In genomic region chr10:133020193-133020817, GRCh38 we compare ENCODE assay signal across 29 cellular contexts.
"Had no signal": no experiment of that assay in that cellular context is flagged by ENCODE, and none has a peak within 500 bp of the region (broad histone marks: within the 10 kb centered on the region; RNA-seq: fewer than 3 reads in every experiment).

No MANE protein-coding gene starts in this region.

- H3K4me1 Mint-ChIP-seq: activated CD4-positive, alpha-beta memory T cell treated with anti-CD3 and anti-CD28 coated beads, Interleukin-2, amount 10 ng/mL, durations not matched to agents 7 days and 5 days; activated CD4-positive, alpha-beta T cell treated with anti-CD3 and anti-CD28 coated beads, Interleukin-2, amount 10 ng/mL, durations not matched to agents 7 days and 5 days; activated naive CD4-positive, alpha-beta T cell treated with anti-CD3 and anti-CD28 coated beads, Interleukin-2, amount 10 ng/mL, durations not matched to agents 7 days and 5 days had no signal

- H3K36me3 ChIP-seq: ascending aorta, breast epithelium, cardiac muscle cell, colonic mucosa had no signal

- DNase-seq: activated CD4-positive, alpha-beta memory T cell treated with anti-CD3 and anti-CD28 coated beads, Interleukin-2, amount 10 ng/mL, durations not matched to agents 7 days and 5 days; activated CD4-positive, alpha-beta T cell treated with anti-CD3 and anti-CD28 coated beads for 1 hour; activated CD4-positive, alpha-beta T cell treated with anti-CD3 and anti-CD28 coated beads for 4 hours; activated CD4-positive, alpha-beta T cell treated with anti-CD3 and anti-CD28 coated beads, Interleukin-2, amount 10 ng/mL, durations not matched to agents 7 days and 5 days; activated CD4-positive, alpha-beta T cell treated with anti-CD3 and anti-CD28 coated beads, Interleukin-2, amount 50 U/mL, for 4 hours; activated CD8-positive, alpha-beta memory T cell treated with anti-CD3 and anti-CD28 coated beads, Interleukin-2, amount 50 U/mL, for 48 hours; activated gamma-delta T cell; activated naive CD4-positive, alpha-beta T cell; activated naive CD4-positive, alpha-beta T cell treated with anti-CD3 and anti-CD28 coated beads, Interleukin-2, amount 10 ng/mL, durations not matched to agents 7 days and 5 days; activated naive CD8-positive, alpha-beta T cell treated with anti-CD3 and anti-CD28 coated beads, Interleukin-2, amount 10 ng/mL, durations not matched to agents 7 days and 5 days; activated T-cell treated with anti-CD3 and anti-CD28 coated beads for 4 hours; activated T-cell treated with anti-CD3 and anti-CD28 coated beads, Interleukin-2, amount 50 U/mL, for 24 hours; activated T-cell treated with anti-CD3 and anti-CD28 coated beads, Interleukin-2, amount 50 U/mL, for 72 hours; central memory CD4-positive, alpha-beta T cell; colonic mucosa; effector memory CD4-positive, alpha-beta T cell; endodermal cell; foreskin fibroblast; T-helper 2 cell had no signal

- H3K4me1 ChIP-seq: ascending aorta, breast epithelium, colonic mucosa had no signal

- H3K27me3 ChIP-seq: ascending aorta, colonic mucosa had no signal

- H3K4me3 ChIP-seq: ascending aorta, breast epithelium, cardiac muscle cell, colonic mucosa, dorsolateral prefrontal cortex had no signal

- H3K36me3 Mint-ChIP-seq: activated naive CD4-positive, alpha-beta T cell treated with anti-CD3 and anti-CD28 coated beads, Interleukin-2, amount 10 ng/mL, durations not matched to agents 7 days and 5 days; activated naive CD4-positive, alpha-beta T cell treated with anti-CD3 and anti-CD28 coated beads, Interleukin-2, amount 50 U/mL, for 72 hours; activated naive CD8-positive, alpha-beta T cell treated with anti-CD3 and anti-CD28 coated beads, Interleukin-2, amount 10 ng/mL, durations not matched to agents 7 days and 5 days; brain; WTC11 had no signal

- H3K9me3 Mint-ChIP-seq: activated CD4-positive, alpha-beta memory T cell treated with anti-CD3 and anti-CD28 coated beads, Interleukin-2, amount 10 ng/mL, durations not matched to agents 7 days and 5 days; activated CD4-positive, alpha-beta T cell treated with anti-CD3 and anti-CD28 coated beads, Interleukin-2, amount 10 ng/mL, durations not matched to agents 7 days and 5 days; activated naive CD4-positive, alpha-beta T cell treated with anti-CD3 and anti-CD28 coated beads, Interleukin-2, amount 10 ng/mL, durations not matched to agents 7 days and 5 days; activated naive CD4-positive, alpha-beta T cell treated with anti-CD3 and anti-CD28 coated beads, Interleukin-2, amount 50 U/mL, for 72 hours; activated naive CD8-positive, alpha-beta T cell treated with anti-CD3 and anti-CD28 coated beads, Interleukin-2, amount 10 ng/mL, durations not matched to agents 7 days and 5 days; activated T-cell treated with anti-CD3 and anti-CD28 coated beads, Interleukin-2, amount 50 U/mL, for 24 hours; activated T-cell treated with anti-CD3 and anti-CD28 coated beads, Interleukin-2, amount 50 U/mL, for 72 hours; dendritic cell treated with granulocyte-macrophage colony-stimulating factor and Interleukin-4, amounts not matched to agents 40 ng/mL and 50 ng/mL, for 4 days; endodermal cell; WTC11 had no signal

- H3K27me3 Mint-ChIP-seq: activated CD4-positive, alpha-beta memory T cell treated with anti-CD3 and anti-CD28 coated beads, Interleukin-2, amount 10 ng/mL, durations not matched to agents 7 days and 5 days; activated CD4-positive, alpha-beta T cell treated with anti-CD3 and anti-CD28 coated beads, Interleukin-2, amount 10 ng/mL, durations not matched to agents 7 days and 5 days; activated naive CD4-positive, alpha-beta T cell treated with anti-CD3 and anti-CD28 coated beads, Interleukin-2, amount 10 ng/mL, durations not matched to agents 7 days and 5 days; activated T-cell treated with anti-CD3 and anti-CD28 coated beads, Interleukin-2, amount 50 U/mL, for 24 hours had no signal

- H3K4me3 Mint-ChIP-seq: activated CD4-positive, alpha-beta memory T cell treated with anti-CD3 and anti-CD28 coated beads, Interleukin-2, amount 10 ng/mL, durations not matched to agents 7 days and 5 days; activated CD4-positive, alpha-beta T cell treated with anti-CD3 and anti-CD28 coated beads, Interleukin-2, amount 10 ng/mL, durations not matched to agents 7 days and 5 days; activated naive CD4-positive, alpha-beta T cell treated with anti-CD3 and anti-CD28 coated beads, Interleukin-2, amount 10 ng/mL, durations not matched to agents 7 days and 5 days; activated naive CD8-positive, alpha-beta T cell treated with anti-CD3 and anti-CD28 coated beads, Interleukin-2, amount 10 ng/mL, durations not matched to agents 7 days and 5 days; activated T-cell treated with anti-CD3 and anti-CD28 coated beads, Interleukin-2, amount 50 U/mL, for 24 hours; activated T-cell treated with anti-CD3 and anti-CD28 coated beads, Interleukin-2, amount 50 U/mL, for 72 hours; brain; dendritic cell treated with granulocyte-macrophage colony-stimulating factor and Interleukin-4, amounts not matched to agents 40 ng/mL and 50 ng/mL, for 4 days; endodermal cell; WTC11 had no signal

- H3K27ac ChIP-seq: ascending aorta, breast epithelium, cardiac muscle cell, colonic mucosa, dorsolateral prefrontal cortex, VCaP had no signal

- H3K9me3 ChIP-seq: ascending aorta, breast epithelium, colonic mucosa had no signal

- H3K27ac Mint-ChIP-seq: activated CD4-positive, alpha-beta memory T cell treated with anti-CD3 and anti-CD28 coated beads, Interleukin-2, amount 10 ng/mL, durations not matched to agents 7 days and 5 days; activated CD4-positive, alpha-beta T cell treated with anti-CD3 and anti-CD28 coated beads, Interleukin-2, amount 10 ng/mL, durations not matched to agents 7 days and 5 days; activated naive CD4-positive, alpha-beta T cell treated with anti-CD3 and anti-CD28 coated beads, Interleukin-2, amount 10 ng/mL, durations not matched to agents 7 days and 5 days; activated naive CD4-positive, alpha-beta T cell treated with anti-CD3 and anti-CD28 coated beads, Interleukin-2, amount 50 U/mL, for 72 hours; activated naive CD8-positive, alpha-beta T cell treated with anti-CD3 and anti-CD28 coated beads, Interleukin-2, amount 10 ng/mL, durations not matched to agents 7 days and 5 days; activated T-cell treated with anti-CD3 and anti-CD28 coated beads, Interleukin-2, amount 50 U/mL, for 24 hours; activated T-cell treated with anti-CD3 and anti-CD28 coated beads, Interleukin-2, amount 50 U/mL, for 72 hours; brain; dendritic cell treated with granulocyte-macrophage colony-stimulating factor and Interleukin-4, amounts not matched to agents 40 ng/mL and 50 ng/mL, for 4 days; endodermal cell; WTC11 had no signal

- ATAC-seq: activated naive CD4-positive, alpha-beta T cell treated with anti-CD3 and anti-CD28 coated beads, Interleukin-2, amount 50 U/mL, for 72 hours; activated T-cell treated with anti-CD3 and anti-CD28 coated beads, Interleukin-2, amount 50 U/mL, for 72 hours; esophagus mucosa; WTC11 had no signal
